7 cellular contexts compared by ENCODE assay signal in the genomic region with DNA sequence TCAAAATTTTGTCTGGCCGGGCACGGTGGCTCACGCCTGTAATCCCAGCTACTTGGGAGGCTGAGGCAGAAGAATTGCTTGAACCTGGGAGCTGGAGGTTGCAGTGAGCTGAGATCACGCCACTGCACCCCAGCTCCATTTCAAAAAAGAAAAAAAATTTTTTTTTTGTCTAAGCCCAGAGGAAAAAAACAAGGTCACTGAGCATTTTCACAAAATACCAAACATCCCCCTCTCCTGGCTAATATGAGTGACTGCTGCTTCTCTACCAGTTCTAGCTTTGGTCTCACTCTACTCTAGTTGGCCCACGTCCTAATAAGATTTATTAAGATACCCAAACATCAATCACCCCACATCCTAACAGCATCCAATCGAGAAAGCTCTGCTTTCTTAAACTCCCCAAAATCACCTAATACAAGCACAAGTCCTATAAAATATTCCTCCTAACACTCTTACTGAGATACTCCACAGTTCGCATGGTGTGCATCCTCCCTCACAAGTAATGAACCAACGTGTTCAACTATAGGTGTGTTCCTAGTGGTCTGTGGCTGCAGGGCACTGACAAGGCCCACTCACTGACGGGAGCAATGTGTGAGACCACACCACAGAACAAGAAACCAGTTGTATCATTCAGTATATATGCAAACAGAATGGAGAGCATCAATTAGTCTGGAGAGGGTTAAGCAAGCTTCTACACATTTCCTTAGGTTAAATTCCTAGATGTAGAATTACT.
DNase-seq lines count a peak whose midpoint lies in the region; ATAC-seq and TF ChIP-seq lines count a peak whose summit lies in the region.

No MANE protein-coding gene starts in this region.

- 0 out of 2 replicates have a peak, but pooled peaks have one; percentile 8 for TF ChIP-seq CTCF in LNCaP clone FGC (IDR thresholded peaks at IDR 0.05; ENCODE audit: control insufficient read depth, extremely low read depth, insufficient read depth)
- TF ChIP-seq CTCF in body of pancreas (IDR thresholded peaks at IDR 0.05): peak in 3 of 7 experiments; percentile 6 to 19 (median 16)
- TF ChIP-seq CTCF in neutrophil (IDR thresholded peaks at IDR 0.05): no peak
- TF ChIP-seq CTCF in hepatocyte (IDR thresholded peaks at IDR 0.05; ENCODE audit: poor library complexity): no peak

- intact Hi-C loops in body of pancreas (cut with DNase I): no loop called here

- H3K9me3 ChIP-seq in body of pancreas (no peaks in the 10 kb centered on the region), neutrophil (no peaks in the 10 kb centered on the region), hepatocyte (ENCODE audit: low read depth) (no peaks in the 10 kb centered on the region)

- H3K4me1 ChIP-seq in body of pancreas (no peaks in the 10 kb centered on the region), neutrophil (ENCODE audit: control insufficient read depth in 1 of 2, insufficient read depth in 1 of 2, low read depth in 1 of 2, low read length in 1 of 2) (peaks cover 29 to 36% of the 10 kb centered on the region in 2 experiments), hepatocyte (ENCODE audit: insufficient read depth) (no peaks in the 10 kb centered on the region)

- H3K27ac ChIP-seq in body of pancreas (no peak overlapping the region), neutrophil (peak overlapping the region; percentile 71), hepatocyte (no peak overlapping the region)

- no peak overlapping the region for H3K4me2 ChIP-seq in hepatocyte

- H2AFZ ChIP-seq in hepatocyte: no peak overlapping the region

- H3K36me3 ChIP-seq in body of pancreas (replicated peaks in 1 of 2; ENCODE audit: insufficient read depth in 1 of 2, low read depth in 2 of 2): peaks cover 0 to 13% of the 10 kb centered on the region in 2 donors
- no peaks in the 10 kb centered on the region for H3K36me3 ChIP-seq in neutrophil
- H3K36me3 ChIP-seq in hepatocyte (replicated peaks; ENCODE audit: insufficient read depth, low read depth): no peaks in the 10 kb centered on the region

- H3K4me3 ChIP-seq in LNCaP clone FGC (ENCODE audit: low read depth, low read length): no peak overlapping the region
- H3K4me3 ChIP-seq in body of pancreas: no peak overlapping the region
- H3K4me3 ChIP-seq in neutrophil (ENCODE audit: low read depth in 1 of 2, low read length in 1 of 2): no peak overlapping the region
- no peak overlapping the region for H3K4me3 ChIP-seq in hepatocyte

- no peaks in the 10 kb centered on the region for H3K9me2 ChIP-seq in hepatocyte (replicated peaks; ENCODE audit: insufficient read depth)

- H4K20me1 ChIP-seq in hepatocyte (ENCODE audit: insufficient read depth, poor library complexity, severe bottlenecking): no peaks in the 10 kb centered on the region

- ATAC-seq in body of pancreas (peak; percentile 33), GM21717 (IDR thresholded peaks at IDR 0.05; ENCODE audit: unreplicated experiment) (no peak)

- TF ChIP-seq POLR2A in body of pancreas (IDR thresholded peaks at IDR 0.05): no peak

- H3K27me3 ChIP-seq in body of pancreas (no peaks in the 10 kb centered on the region), neutrophil (no peaks in the 10 kb centered on the region), hepatocyte (no peaks in the 10 kb centered on the region)

- DNase-seq in EL: peak; percentile 23
- no peak for DNase-seq in LNCaP clone FGC (ENCODE audit: low read depth)
- no peak for DNase-seq in body of pancreas
- DNase-seq in NK-92 (lab: John Stamatoyannopoulos, UW; ENCODE audit: unreplicated experiment): no peak
- no peak for DNase-seq in hepatocyte (ENCODE audit: low spot score)

- 94% methylated on average over 9 of the region's 9 CpGs for WGBS in body of pancreas, 2 donors
- 93% methylated on average over 9 of the region's 9 CpGs for WGBS in hepatocyte (ENCODE audit: low lambda C conversion rate, missing lambda C conversion rate)

- no peaks in the 10 kb centered on the region for H3K79me2 ChIP-seq in hepatocyte
